Comparison of ENCODE assay signal across 15 cellular contexts in the genomic region with DNA sequence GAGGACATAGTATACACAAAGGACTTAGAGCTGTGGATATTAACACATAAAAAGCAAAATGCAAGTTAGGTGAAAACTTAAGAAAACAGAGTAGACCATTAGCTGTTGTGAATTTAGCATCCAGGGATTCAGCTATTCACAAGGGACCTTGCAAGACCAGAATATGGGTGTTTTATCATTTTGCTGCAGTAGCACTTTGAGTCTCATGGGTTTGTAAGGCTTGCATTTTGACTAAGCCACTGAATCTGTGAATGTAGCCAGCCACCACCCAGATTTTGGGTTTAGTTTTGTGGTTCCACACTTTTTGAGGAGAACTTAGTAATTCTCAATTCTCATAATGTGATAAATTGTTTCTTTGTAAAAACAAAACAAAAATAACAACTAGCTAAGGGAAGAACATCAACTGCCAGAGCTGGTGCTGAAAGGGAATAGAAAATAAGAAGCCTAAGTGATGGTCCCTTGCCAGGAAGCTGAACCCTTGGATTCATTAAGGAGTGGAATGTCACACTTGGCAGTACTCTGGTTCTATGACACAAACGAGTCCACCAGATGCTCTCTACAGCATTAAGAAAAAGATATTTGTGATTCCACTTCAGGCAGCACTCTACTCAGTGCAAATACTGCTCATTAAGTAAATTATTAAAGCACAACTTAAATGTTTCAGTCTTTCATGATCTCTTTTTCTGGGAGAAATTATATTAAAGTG.
A peak's percentile ranks its signal among the peaks of the same experiment; 100 is the strongest.
DNase-seq lines count a peak whose midpoint lies in the region; ATAC-seq and TF ChIP-seq lines count a peak whose summit lies in the region.
"Had no signal": no experiment of that assay in that cellular context is flagged by ENCODE, and none has a peak within 500 bp of the region (broad histone marks: within the 10 kb centered on the region; RNA-seq: fewer than 3 reads in every experiment).

No MANE protein-coding gene starts in this region.

- no peaks in the 10 kb centered on the region for H3K4me1 ChIP-seq in Karpas-422 (ENCODE audit: low read length)

- H3K4me3 Mint-ChIP-seq in activated T-cell treated with anti-CD3 and anti-CD28 coated beads, Interleukin-2, amount 50 U/mL, for 72 hours: no peak overlapping the region
- no peak overlapping the region for H3K4me3 Mint-ChIP-seq in activated T-cell treated with anti-CD3 and anti-CD28 coated beads, Interleukin-2, amount 50 U/mL, for 4 hours
- no peak overlapping the region for H3K4me3 Mint-ChIP-seq in CD4-positive, alpha-beta T cell
- H3K4me3 Mint-ChIP-seq: H9 had no signal

- no peak for TF ChIP-seq CTCF in CD4-positive, alpha-beta T cell (IDR thresholded peaks at IDR 0.05)

- peaks cover 8% of the 10 kb centered on the region for H3K4me1 Mint-ChIP-seq in activated T-cell treated with anti-CD3 and anti-CD28 coated beads, Interleukin-2, amount 50 U/mL, for 72 hours (ENCODE audit: low read depth)
- H3K4me1 Mint-ChIP-seq in activated T-cell treated with anti-CD3 and anti-CD28 coated beads, Interleukin-2, amount 50 U/mL, for 4 hours (ENCODE audit: low read depth): no peaks in the 10 kb centered on the region
- H3K4me1 Mint-ChIP-seq in CD4-positive, alpha-beta T cell (ENCODE audit: low read depth): no peaks in the 10 kb centered on the region

- no peak overlapping the region for H2AFZ ChIP-seq in Karpas-422 (ENCODE audit: low read length)
- H2AFZ ChIP-seq: PC-9 had no signal

- H3K9me3 ChIP-seq in Karpas-422 (ENCODE audit: low read length): no peaks in the 10 kb centered on the region
- H3K9me3 ChIP-seq in CD4-positive, alpha-beta T cell (ENCODE audit: control insufficient read depth, low read length): no peaks in the 10 kb centered on the region
- H3K9me3 ChIP-seq: BLaER1 treated with 17β-estradiol and CSF1 and Interleukin-3, amounts not matched to agents 10 nM and 100 nM had no signal

- H3K27me3 ChIP-seq in Karpas-422 (ENCODE audit: low read length): no peaks in the 10 kb centered on the region
- H3K27me3 ChIP-seq in CD4-positive, alpha-beta T cell (ENCODE audit: control insufficient read depth, insufficient read depth, low read length): no peaks in the 10 kb centered on the region
- H3K27me3 ChIP-seq: BLaER1 treated with 17β-estradiol and CSF1 and Interleukin-3, amounts not matched to agents 10 nM and 100 nM had no signal

- no peak overlapping the region for H3K4me2 ChIP-seq in Karpas-422 (ENCODE audit: low read depth, low read length, poor library complexity, severe bottlenecking)
- H3K4me2 ChIP-seq: BLaER1 treated with 17β-estradiol and CSF1 and Interleukin-3, amounts not matched to agents 10 nM and 100 nM; PC-9 had no signal

- no peaks in the 10 kb centered on the region for H3K27me3 Mint-ChIP-seq in activated T-cell treated with anti-CD3 and anti-CD28 coated beads, Interleukin-2, amount 50 U/mL, for 72 hours (ENCODE audit: low read depth)
- no peaks in the 10 kb centered on the region for H3K27me3 Mint-ChIP-seq in activated T-cell treated with anti-CD3 and anti-CD28 coated beads, Interleukin-2, amount 50 U/mL, for 4 hours (ENCODE audit: low read depth)
- no peaks in the 10 kb centered on the region for H3K27me3 Mint-ChIP-seq in CD4-positive, alpha-beta T cell

- H3K36me3 ChIP-seq in Karpas-422 (ENCODE audit: insufficient read depth, low read length): no peaks in the 10 kb centered on the region
- H3K36me3 ChIP-seq: BLaER1 treated with 17β-estradiol and CSF1 and Interleukin-3, amounts not matched to agents 10 nM and 100 nM had no signal

- H4K20me1 ChIP-seq in Karpas-422 (ENCODE audit: insufficient read depth, low read depth, low read length): no peaks in the 10 kb centered on the region
- H4K20me1 ChIP-seq: BLaER1 treated with 17β-estradiol and CSF1 and Interleukin-3, amounts not matched to agents 10 nM and 100 nM had no signal

- POLR2A ChIA-PET in CD4-positive, alpha-beta T cell (lab: Charles Lee): no interaction called here

- H3K27ac Mint-ChIP-seq in activated T-cell treated with anti-CD3 and anti-CD28 coated beads, Interleukin-2, amount 50 U/mL, for 72 hours: no peak overlapping the region
- H3K27ac Mint-ChIP-seq in CD4-positive, alpha-beta T cell: no peak overlapping the region
- H3K27ac Mint-ChIP-seq: H9 had no signal

- DNase-seq in activated T-cell treated with anti-CD3 and anti-CD28 coated beads, Interleukin-2, amount 50 U/mL, for 72 hours: peak in 1 of 2 donors; percentile 4
- no peak for DNase-seq in activated T-cell treated with anti-CD3 and anti-CD28 coated beads, Interleukin-2, amount 50 U/mL, for 4 hours
- DNase-seq in Karpas-422: peak; percentile 25
- peak; percentile 59 for DNase-seq in globus pallidus (ENCODE audit: low spot score)
- no peak for DNase-seq in sciatic nerve (ENCODE audit: low spot score)
- DNase-seq in cerebellum (ENCODE audit: low spot score): no peak
- no peak for DNase-seq in NCI-H345 treated with DMSO at 0.1 percent for 48 hours (lab: John Stamatoyannopoulos, UW; ENCODE audit: unreplicated experiment)
- DNase-seq in CD4-positive, alpha-beta T cell: no peak
- DNase-seq: H9, NCI-H1417, NCI-H187 treated with DMSO at 0.1 percent for 48 hours, NCI-H446 treated with DMSO at 0.1 percent for 48 hours, NCI-H774, PC-9 had no signal

- H3K9ac ChIP-seq in Karpas-422 (ENCODE audit: low read length): no peak overlapping the region
- H3K9ac ChIP-seq: BLaER1 treated with 17β-estradiol and CSF1 and Interleukin-3, amounts not matched to agents 10 nM and 100 nM had no signal

- no peak overlapping the region for H3K27ac ChIP-seq in Karpas-422 (ENCODE audit: low read length)
- H3K27ac ChIP-seq in CD4-positive, alpha-beta T cell (ENCODE audit: low read depth, low read length): no peak overlapping the region
- H3K27ac ChIP-seq: BLaER1 treated with 17β-estradiol and CSF1 and Interleukin-3, amounts not matched to agents 10 nM and 100 nM; PC-9 had no signal

- peaks cover 3 to 14% of the 10 kb centered on the region in 2 donors for H3K9me3 Mint-ChIP-seq in activated T-cell treated with anti-CD3 and anti-CD28 coated beads, Interleukin-2, amount 50 U/mL, for 72 hours
- peaks cover 16% of the 10 kb centered on the region for H3K9me3 Mint-ChIP-seq in activated T-cell treated with anti-CD3 and anti-CD28 coated beads, Interleukin-2, amount 50 U/mL, for 4 hours
- peaks cover 3% of the 10 kb centered on the region for H3K9me3 Mint-ChIP-seq in CD4-positive, alpha-beta T cell

- peaks cover 0 to 3% of the 10 kb centered on the region in 2 donors for H3K36me3 Mint-ChIP-seq in activated T-cell treated with anti-CD3 and anti-CD28 coated beads, Interleukin-2, amount 50 U/mL, for 72 hours (ENCODE audit: insufficient read depth in 2 of 2)
- H3K36me3 Mint-ChIP-seq in activated T-cell treated with anti-CD3 and anti-CD28 coated beads, Interleukin-2, amount 50 U/mL, for 4 hours (ENCODE audit: insufficient read depth): no peaks in the 10 kb centered on the region
- H3K36me3 Mint-ChIP-seq in CD4-positive, alpha-beta T cell (ENCODE audit: low read depth): no peaks in the 10 kb centered on the region

- no peaks in the 10 kb centered on the region for H3K9me2 ChIP-seq in Karpas-422 (replicated peaks; ENCODE audit: insufficient read depth, low read length)

- intact Hi-C loops in sciatic nerve (cut with DNase I): no loop called here
- intact Hi-C loops in CD4-positive, alpha-beta T cell (cut with DNase I, micrococcal nuclease): no loop called here

- no peaks in the 10 kb centered on the region for H3K79me2 ChIP-seq in Karpas-422 (ENCODE audit: low read length)

- CTCF ChIA-PET in CD4-positive, alpha-beta T cell (lab: Charles Lee): no interaction called here

- no peak overlapping the region for H3K4me3 ChIP-seq in Karpas-422 (ENCODE audit: low read length)
- H3K4me3 ChIP-seq: BLaER1 treated with 17β-estradiol and CSF1 and Interleukin-3, amounts not matched to agents 10 nM and 100 nM; PC-9 had no signal

- ATAC-seq in activated T-cell treated with anti-CD3 and anti-CD28 coated beads, Interleukin-2, amount 50 U/mL, for 72 hours (replicated peaks in 1 of 2): peak; percentile 19 to 65
- no peak for ATAC-seq in activated T-cell treated with anti-CD3 and anti-CD28 coated beads, Interleukin-2, amount 50 U/mL, for 4 hours
- peak; percentile 82 for ATAC-seq in sciatic nerve
- ATAC-seq in CD4-positive, alpha-beta T cell (ENCODE audit: poor library complexity): no peak

Comparison
In these comparisons a context has a peak if more than half of its experiments do, and no peak if none do; other contexts are left out.
1. ATAC-seq: peak in activated T-cell treated with anti-CD3 and anti-CD28 coated beads, Interleukin-2, amount 50 U/mL, for 72 hours (2 of 2) and sciatic nerve (single experiment); none in activated T-cell treated with anti-CD3 and anti-CD28 coated beads, Interleukin-2, amount 50 U/mL, for 4 hours (0 of 2) and CD4-positive, alpha-beta T cell (single experiment).
2. DNase-seq: peak in Karpas-422 (single experiment) and globus pallidus (single experiment); none in activated T-cell treated with anti-CD3 and anti-CD28 coated beads, Interleukin-2, amount 50 U/mL, for 4 hours (single experiment), sciatic nerve (single experiment), cerebellum (single experiment), NCI-H345 treated with DMSO at 0.1 percent for 48 hours (single experiment) and CD4-positive, alpha-beta T cell (0 of 10).